Comparison of ENCODE assay signal across 16 cellular contexts in genomic region chr4:150540959-150541360, GRCh38. TPM values are rescaled to one million over a fixed set of nuclear protein-coding genes. Genes with fewer than 3 reads are reported as not detected.
"Had no signal": no experiment of that assay in that cellular context is flagged by ENCODE, and none has a peak within 500 bp of the region (broad histone marks: within the 10 kb centered on the region; RNA-seq: fewer than 3 reads in every experiment).

No MANE protein-coding gene starts in this region.

- ATAC-seq: activated CD4-positive, CD25-positive, alpha-beta regulatory T cell treated with anti-CD3 and anti-CD28 coated beads, Interleukin-2, amount 50 U/mL, for 24 hours; activated T-helper 17 cell treated with anti-CD3 and anti-CD28 coated beads, Interleukin-2, amount 50 U/mL, for 72 hours; natural killer cell; psoas muscle; right lobe of liver had no signal

- H3K36me3 ChIP-seq: heart left ventricle, right lobe of liver, suprapubic skin had no signal

- H3K9me3 ChIP-seq: right lobe of liver, suprapubic skin had no signal

- H3K9me3 Mint-ChIP-seq: activated T-helper 17 cell treated with anti-CD3 and anti-CD28 coated beads, Interleukin-2, amount 50 U/mL, for 72 hours; dendritic cell treated with granulocyte-macrophage colony-stimulating factor and Interleukin-4, amounts not matched to agents 40 ng/mL and 50 ng/mL, for 4 days; natural killer cell; stimulated activated naive CD8-positive, alpha-beta T cell treated with anti-CD3 and anti-CD28 coated beads, Interleukin-15, Interleukin-2, amounts not matched to agents 100 ng/mL and 50 ng/mL, for 24 hours had no signal

- FAIRE-seq: bronchial epithelial cell had no signal

- H3K27ac ChIP-seq: epithelial cell of prostate, heart left ventricle, psoas muscle, right lobe of liver, suprapubic skin had no signal

- H3K27ac Mint-ChIP-seq: activated T-helper 17 cell treated with anti-CD3 and anti-CD28 coated beads, Interleukin-2, amount 50 U/mL, for 72 hours; dendritic cell treated with granulocyte-macrophage colony-stimulating factor and Interleukin-4, amounts not matched to agents 40 ng/mL and 50 ng/mL, for 4 days; natural killer cell; stimulated activated naive CD8-positive, alpha-beta T cell treated with anti-CD3 and anti-CD28 coated beads, Interleukin-15, Interleukin-2, amounts not matched to agents 100 ng/mL and 50 ng/mL, for 24 hours had no signal

- H3K36me3 Mint-ChIP-seq: natural killer cell had no signal

- H3K4me3 ChIP-seq: heart left ventricle, psoas muscle, right lobe of liver, suprapubic skin had no signal

- H3K27me3 Mint-ChIP-seq: activated T-helper 17 cell treated with anti-CD3 and anti-CD28 coated beads, Interleukin-2, amount 50 U/mL, for 72 hours; dendritic cell treated with granulocyte-macrophage colony-stimulating factor and Interleukin-4, amounts not matched to agents 40 ng/mL and 50 ng/mL, for 4 days; stimulated activated naive CD8-positive, alpha-beta T cell treated with anti-CD3 and anti-CD28 coated beads, Interleukin-15, Interleukin-2, amounts not matched to agents 100 ng/mL and 50 ng/mL, for 24 hours had no signal

- H3K4me1 ChIP-seq: psoas muscle, right lobe of liver, suprapubic skin had no signal

- H3K27me3 ChIP-seq: heart left ventricle, right lobe of liver, suprapubic skin had no signal

- DNase-seq: activated naive CD4-positive, alpha-beta T cell treated with Interleukin-2 at 50 U/mL for 16 hours; anterior cingulate cortex; effector memory CD4-positive, alpha-beta T cell; heart left ventricle; islet precursor cell; natural killer cell; psoas muscle; right lobe of liver had no signal

- H3K4me3 Mint-ChIP-seq: activated T-helper 17 cell treated with anti-CD3 and anti-CD28 coated beads, Interleukin-2, amount 50 U/mL, for 72 hours; dendritic cell treated with granulocyte-macrophage colony-stimulating factor and Interleukin-4, amounts not matched to agents 40 ng/mL and 50 ng/mL, for 4 days; natural killer cell; stimulated activated naive CD8-positive, alpha-beta T cell treated with anti-CD3 and anti-CD28 coated beads, Interleukin-15, Interleukin-2, amounts not matched to agents 100 ng/mL and 50 ng/mL, for 24 hours had no signal

RNA-seq across cellular contexts. Expression of gene MAB21L2, which starts 41.0 kb away (rescaled TPM):
- total RNA-seq: activated T-helper 17 cell treated with anti-CD3 and anti-CD28 coated beads, Interleukin-2, amount 50 U/mL, for 72 hours; bronchial epithelial cell; fibroblast of lung; natural killer cell; psoas muscle; suprapubic skin had no signal
